In genomic region chr9:124225945-124226344, GRCh38 we compare ENCODE assay signal across 33 cellular contexts.
"Had no signal": no experiment of that assay in that cellular context is flagged by ENCODE, and none has a peak within 500 bp of the region (broad histone marks: within the 10 kb centered on the region; RNA-seq: fewer than 3 reads in every experiment).

No MANE protein-coding gene starts in this region.

- DNase-seq: Karpas-422, Kasumi-1, MG63, MM.1S, MV-4-11, NCI-H1048, NCI-H1092, NCI-H1092 treated with DMSO at 0.1 percent for 48 hours, NCI-H1105, NCI-H1105 treated with DMSO at 0.1 percent for 48 hours, NCI-H1417, NCI-H1417 treated with DMSO at 0.1 percent for 48 hours, NCI-H1436, NCI-H1436 treated with DMSO at 0.1 percent for 48 hours, NCI-H146, NCI-H1694, NCI-H1694 treated with DMSO at 0.1 percent for 48 hours, NCI-H187, NCI-H187 treated with DMSO at 0.1 percent for 48 hours, NCI-H1930, NCI-H2029, NCI-H2029 treated with DMSO at 0.1 percent for 48 hours, NCI-H2081, NCI-H2081 treated with DMSO at 0.1 percent for 48 hours, NCI-H2107, NCI-H2171, NCI-H2171 treated with DMSO at 0.1 percent for 48 hours, NCI-H2227 treated with DMSO at 0.1 percent for 48 hours, NCI-H226, NCI-H345, NCI-H446, NCI-H446 treated with DMSO at 0.1 percent for 48 hours, NCI-H510A had no signal
